ENCODE assay signal across 2 cellular contexts in the genomic region with DNA sequence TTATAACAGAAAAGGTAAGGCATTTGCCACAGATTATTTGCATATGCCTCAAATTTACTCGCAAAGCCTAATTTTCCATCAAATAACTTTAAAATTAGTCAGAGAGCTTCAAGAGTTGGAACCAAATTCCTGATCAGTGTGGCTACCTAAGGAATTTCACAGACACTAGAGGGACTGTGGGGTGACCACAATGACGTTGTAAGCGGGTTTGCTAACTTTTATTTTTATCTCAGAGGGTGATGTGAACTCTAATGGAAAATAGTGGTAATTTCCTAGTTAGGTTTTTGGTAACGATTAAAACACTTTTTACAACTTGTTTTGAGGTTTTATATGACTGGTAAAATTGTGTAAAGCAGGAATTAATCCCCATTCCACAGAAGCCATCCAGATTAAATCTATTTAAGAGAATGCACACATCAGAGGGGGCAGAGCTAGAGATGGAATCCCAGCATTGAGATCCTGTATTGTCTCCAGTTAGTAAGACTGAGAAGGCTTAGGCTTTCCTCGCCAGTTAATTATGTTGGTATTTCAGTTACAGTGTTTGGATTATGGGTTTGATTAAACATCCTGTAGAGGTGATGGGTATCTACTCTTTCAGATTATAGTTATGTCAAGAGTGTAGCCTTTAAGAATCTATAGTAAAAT.
TF ChIP-seq lines count a peak whose summit lies in the region.

No MANE protein-coding gene starts in this region.

TF ChIP-seq in SK-N-SH treated with all-trans-retinoic acid at 6 μM for 48 hours, 23 proteins besides CTCF, POLR2A, EP300 and RAD21 (continued from another document):
- TF ChIP-seq, protein P1, sequence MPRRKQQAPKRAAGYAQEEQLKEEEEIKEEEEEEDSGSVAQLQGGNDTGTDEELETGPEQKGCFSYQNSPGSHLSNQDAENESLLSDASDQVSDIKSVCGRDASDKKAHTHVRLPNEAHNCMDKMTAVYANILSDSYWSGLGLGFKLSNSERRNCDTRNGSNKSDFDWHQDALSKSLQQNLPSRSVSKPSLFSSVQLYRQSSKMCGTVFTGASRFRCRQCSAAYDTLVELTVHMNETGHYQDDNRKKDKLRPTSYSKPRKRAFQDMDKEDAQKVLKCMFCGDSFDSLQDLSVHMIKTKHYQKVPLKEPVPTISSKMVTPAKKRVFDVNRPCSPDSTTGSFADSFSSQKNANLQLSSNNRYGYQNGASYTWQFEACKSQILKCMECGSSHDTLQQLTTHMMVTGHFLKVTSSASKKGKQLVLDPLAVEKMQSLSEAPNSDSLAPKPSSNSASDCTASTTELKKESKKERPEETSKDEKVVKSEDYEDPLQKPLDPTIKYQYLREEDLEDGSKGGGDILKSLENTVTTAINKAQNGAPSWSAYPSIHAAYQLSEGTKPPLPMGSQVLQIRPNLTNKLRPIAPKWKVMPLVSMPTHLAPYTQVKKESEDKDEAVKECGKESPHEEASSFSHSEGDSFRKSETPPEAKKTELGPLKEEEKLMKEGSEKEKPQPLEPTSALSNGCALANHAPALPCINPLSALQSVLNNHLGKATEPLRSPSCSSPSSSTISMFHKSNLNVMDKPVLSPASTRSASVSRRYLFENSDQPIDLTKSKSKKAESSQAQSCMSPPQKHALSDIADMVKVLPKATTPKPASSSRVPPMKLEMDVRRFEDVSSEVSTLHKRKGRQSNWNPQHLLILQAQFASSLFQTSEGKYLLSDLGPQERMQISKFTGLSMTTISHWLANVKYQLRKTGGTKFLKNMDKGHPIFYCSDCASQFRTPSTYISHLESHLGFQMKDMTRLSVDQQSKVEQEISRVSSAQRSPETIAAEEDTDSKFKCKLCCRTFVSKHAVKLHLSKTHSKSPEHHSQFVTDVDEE (CRISPR knock-in tag; IDR thresholded peaks at IDR 0.05), result no peak
- TF ChIP-seq, protein P2, sequence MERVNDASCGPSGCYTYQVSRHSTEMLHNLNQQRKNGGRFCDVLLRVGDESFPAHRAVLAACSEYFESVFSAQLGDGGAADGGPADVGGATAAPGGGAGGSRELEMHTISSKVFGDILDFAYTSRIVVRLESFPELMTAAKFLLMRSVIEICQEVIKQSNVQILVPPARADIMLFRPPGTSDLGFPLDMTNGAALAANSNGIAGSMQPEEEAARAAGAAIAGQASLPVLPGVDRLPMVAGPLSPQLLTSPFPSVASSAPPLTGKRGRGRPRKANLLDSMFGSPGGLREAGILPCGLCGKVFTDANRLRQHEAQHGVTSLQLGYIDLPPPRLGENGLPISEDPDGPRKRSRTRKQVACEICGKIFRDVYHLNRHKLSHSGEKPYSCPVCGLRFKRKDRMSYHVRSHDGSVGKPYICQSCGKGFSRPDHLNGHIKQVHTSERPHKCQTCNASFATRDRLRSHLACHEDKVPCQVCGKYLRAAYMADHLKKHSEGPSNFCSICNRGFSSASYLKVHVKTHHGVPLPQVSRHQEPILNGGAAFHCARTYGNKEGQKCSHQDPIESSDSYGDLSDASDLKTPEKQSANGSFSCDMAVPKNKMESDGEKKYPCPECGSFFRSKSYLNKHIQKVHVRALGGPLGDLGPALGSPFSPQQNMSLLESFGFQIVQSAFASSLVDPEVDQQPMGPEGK (CRISPR knock-in tag; IDR thresholded peaks at IDR 0.05; ENCODE audit: borderline replicate concordance), result no peak

TF ChIP-seq in SK-N-SH, 30 proteins besides CTCF, POLR2A, EP300 and RAD21 (continued from another document):
- TF ChIP-seq, protein P3, sequence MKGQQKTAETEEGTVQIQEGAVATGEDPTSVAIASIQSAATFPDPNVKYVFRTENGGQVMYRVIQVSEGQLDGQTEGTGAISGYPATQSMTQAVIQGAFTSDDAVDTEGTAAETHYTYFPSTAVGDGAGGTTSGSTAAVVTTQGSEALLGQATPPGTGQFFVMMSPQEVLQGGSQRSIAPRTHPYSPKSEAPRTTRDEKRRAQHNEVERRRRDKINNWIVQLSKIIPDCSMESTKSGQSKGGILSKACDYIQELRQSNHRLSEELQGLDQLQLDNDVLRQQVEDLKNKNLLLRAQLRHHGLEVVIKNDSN (IDR thresholded peaks at IDR 0.05; ENCODE audit: borderline replicate concordance, low read depth), result no peak
- TF ChIP-seq POLR2AphosphoS5 (IDR thresholded peaks at IDR 0.05; ENCODE audit: low read depth, low read length) (no peak), RXRA (IDR thresholded peaks at IDR 0.05; ENCODE audit: borderline replicate concordance, low read depth) (no peak), CHD2 (IDR thresholded peaks at IDR 0.05; ENCODE audit: low read length, partially characterized antibody) (no peak), RCOR1 (IDR thresholded peaks at IDR 0.05; ENCODE audit: low read length) (no peak), YY1 (IDR thresholded peaks at IDR 0.05; ENCODE audit: low read depth) (no peak)
- TF ChIP-seq, protein P4, sequence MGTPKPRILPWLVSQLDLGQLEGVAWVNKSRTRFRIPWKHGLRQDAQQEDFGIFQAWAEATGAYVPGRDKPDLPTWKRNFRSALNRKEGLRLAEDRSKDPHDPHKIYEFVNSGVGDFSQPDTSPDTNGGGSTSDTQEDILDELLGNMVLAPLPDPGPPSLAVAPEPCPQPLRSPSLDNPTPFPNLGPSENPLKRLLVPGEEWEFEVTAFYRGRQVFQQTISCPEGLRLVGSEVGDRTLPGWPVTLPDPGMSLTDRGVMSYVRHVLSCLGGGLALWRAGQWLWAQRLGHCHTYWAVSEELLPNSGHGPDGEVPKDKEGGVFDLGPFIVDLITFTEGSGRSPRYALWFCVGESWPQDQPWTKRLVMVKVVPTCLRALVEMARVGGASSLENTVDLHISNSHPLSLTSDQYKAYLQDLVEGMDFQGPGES (IDR thresholded peaks at IDR 0.05; ENCODE audit: low read depth, low read length), result no peak
